Comparison of ENCODE assay signal across 9 cellular contexts in genomic region chr15:85554852-85555521, GRCh38.
DNase-seq lines count a peak whose midpoint lies in the region; ATAC-seq and TF ChIP-seq lines count a peak whose summit lies in the region.
"Had no signal": no experiment of that assay in that cellular context is flagged by ENCODE, and none has a peak within 500 bp of the region (broad histone marks: within the 10 kb centered on the region; RNA-seq: fewer than 3 reads in every experiment).

No MANE protein-coding gene starts in this region.

- H3K4me1 ChIP-seq in esophagus muscularis mucosa (peaks cover 24 to 49% (median 36%) of the 10 kb centered on the region in 4 donors), tibial artery (no peaks in the 10 kb centered on the region), esophagus squamous epithelium (peaks cover 0 to 15% (median 0%) of the 10 kb centered on the region in 3 donors)
- H3K4me1 ChIP-seq: SJSA1 had no signal

- H3K27me3 ChIP-seq in esophagus muscularis mucosa (no peaks in the 10 kb centered on the region), tibial artery (no peaks in the 10 kb centered on the region), esophagus squamous epithelium (no peaks in the 10 kb centered on the region)
- H3K27me3 ChIP-seq: SJSA1 had no signal

- no peak overlapping the region for H3K4me3 ChIP-seq in esophagus muscularis mucosa
- H3K4me3 ChIP-seq in tibial artery, result no peak overlapping the region
- H3K4me3 ChIP-seq in esophagus squamous epithelium, result no peak overlapping the region
- H3K4me3 ChIP-seq: SJSA1 had no signal

- TF ChIP-seq CTCF in esophagus muscularis mucosa (IDR thresholded peaks at IDR 0.05), result no peak
- no peak for TF ChIP-seq CTCF in tibial artery (IDR thresholded peaks at IDR 0.05)
- TF ChIP-seq CTCF in esophagus squamous epithelium (IDR thresholded peaks at IDR 0.05), result no peak

- H3K36me3 ChIP-seq in esophagus muscularis mucosa, result peaks cover 0 to 4% (median 0%) of the 10 kb centered on the region in 4 donors
- H3K36me3 ChIP-seq in tibial artery, result no peaks in the 10 kb centered on the region
- H3K36me3 ChIP-seq in esophagus squamous epithelium, result peaks cover 0 to 43% (median 0%) of the 10 kb centered on the region in 3 donors

- TF ChIP-seq EP300 in esophagus muscularis mucosa (IDR thresholded peaks at IDR 0.05), result no peak

- ATAC-seq in GM19463 (IDR thresholded peaks at IDR 0.05; ENCODE audit: unreplicated experiment) (peak; percentile 44), HG03571 (IDR thresholded peaks at IDR 0.05; ENCODE audit: unreplicated experiment) (peak; percentile 71)

- peak overlapping the region in 3 of 4 donors; percentile 4 to 30 (median 24) for H3K27ac ChIP-seq in esophagus muscularis mucosa (replicated peaks in 1 of 4)
- H3K27ac ChIP-seq in tibial artery, result no peak overlapping the region
- peak overlapping the region in 2 of 4 donors; percentile 2 to 18 for H3K27ac ChIP-seq in esophagus squamous epithelium
- H3K27ac ChIP-seq: SJSA1 had no signal

- no peaks in the 10 kb centered on the region for H3K9me3 ChIP-seq in esophagus muscularis mucosa
- H3K9me3 ChIP-seq in tibial artery, result no peaks in the 10 kb centered on the region
- H3K9me3 ChIP-seq in esophagus squamous epithelium, result no peaks in the 10 kb centered on the region
- H3K9me3 ChIP-seq: SJSA1 had no signal

- TF ChIP-seq POLR2A in esophagus muscularis mucosa (IDR thresholded peaks at IDR 0.05; ENCODE audit: low read depth) (no peak), esophagus squamous epithelium (IDR thresholded peaks at IDR 0.05) (no peak)

- peak; percentile 75 for DNase-seq in CD1c-positive myeloid dendritic cell (ENCODE audit: extremely low spot score)
- DNase-seq in esophagus muscularis mucosa (ENCODE audit: extremely low spot score), result no peak
- no peak for DNase-seq in DMS 273 (lab: John Stamatoyannopoulos, UW; ENCODE audit: unreplicated experiment)
- DNase-seq in DMS114 treated with DMSO at 0.1 percent for 48 hours (lab: John Stamatoyannopoulos, UW; ENCODE audit: unreplicated experiment), result no peak
- DNase-seq in tibial artery, result no peak
- DNase-seq in esophagus squamous epithelium (lab: John Stamatoyannopoulos, UW), result no peak

- intact Hi-C loops in esophagus muscularis mucosa (cut with DNase I), result no loop called here
- intact Hi-C loops in tibial artery (cut with DNase I; ENCODE audit: low total_unique reads), result no loop called here
- intact Hi-C loops in esophagus squamous epithelium (cut with DNase I), result no loop called here

- WGBS in esophagus muscularis mucosa, result 69% methylated on average over 7 of the region's 7 CpGs
- WGBS in esophagus squamous epithelium, 2 donors, result 61 to 81% methylated on average over 7 of the region's 7 CpGs

Comparison
In these comparisons a context has a peak if more than half of its experiments do, and no peak if none do; other contexts are left out.
1. H3K27ac ChIP-seq: peak in esophagus muscularis mucosa (3 of 4); none in tibial artery (0 of 2).